ENCODE assay signal across 19 cellular contexts in genomic region chr6:42117843-42118161, GRCh38. TPM values are rescaled to one million over a fixed set of nuclear protein-coding genes. Genes with fewer than 3 reads are reported as not detected.
A peak's percentile ranks its signal among the peaks of the same experiment; 100 is the strongest.
DNase-seq lines count a peak whose midpoint lies in the region; ATAC-seq and TF ChIP-seq lines count a peak whose summit lies in the region.
"Had no signal": no experiment of that assay in that cellular context is flagged by ENCODE, and none has a peak within 500 bp of the region (broad histone marks: within the 10 kb centered on the region; RNA-seq: fewer than 3 reads in every experiment).

No MANE protein-coding gene starts in this region.

- no peaks in the 10 kb centered on the region for H3K36me3 ChIP-seq in left ventricle myocardium inferior
- H3K36me3 ChIP-seq in hepatocyte (replicated peaks; ENCODE audit: insufficient read depth, low read depth), result no peaks in the 10 kb centered on the region
- no peaks in the 10 kb centered on the region for H3K36me3 ChIP-seq in parathyroid adenoma (ENCODE audit: control insufficient read depth, insufficient read depth, low read length)

- H4K20me1 ChIP-seq in hepatocyte (ENCODE audit: insufficient read depth, poor library complexity, severe bottlenecking), result no peaks in the 10 kb centered on the region

- H3K27me3 Mint-ChIP-seq in activated CD4-positive, alpha-beta T cell treated with anti-CD3 and anti-CD28 coated beads, Interleukin-2, amount 10 ng/mL, durations not matched to agents 24 days and 14 days, result peaks cover 9% of the 10 kb centered on the region

- H3K79me2 ChIP-seq in hepatocyte (peaks cover 18% of the 10 kb centered on the region), parathyroid adenoma (no peaks in the 10 kb centered on the region)

- DNase-seq in left ventricle myocardium inferior, result no peak
- DNase-seq in Right ventricle myocardium inferior (ENCODE audit: missing footprints), result no peak
- no peak for DNase-seq in hepatocyte (ENCODE audit: low spot score)
- no peak for DNase-seq in activated CD4-positive, alpha-beta T cell treated with anti-CD3 and anti-CD28 coated beads, Interleukin-2, amount 10 ng/mL, durations not matched to agents 24 days and 14 days
- DNase-seq in substantia nigra (lab: John Stamatoyannopoulos, UW), result no peak
- DNase-seq: activated CD4-positive, alpha-beta memory T cell treated with anti-CD3 and anti-CD28 coated beads, Interleukin-2, amount 10 ng/mL, durations not matched to agents 7 days and 5 days; activated T-cell treated with anti-CD3 and anti-CD28 coated beads, Interleukin-2, amount 50 U/mL, for 4 hours; NCI-H1694; stimulated activated CD4-positive, alpha-beta T cell treated with anti-CD3 and anti-CD28 coated beads, Interleukin-4, amount 100 ng/mL, for 1 hour; T-helper 1 cell had no signal

- H3K27ac Mint-ChIP-seq in activated CD4-positive, alpha-beta T cell treated with anti-CD3 and anti-CD28 coated beads, Interleukin-2, amount 10 ng/mL, durations not matched to agents 24 days and 14 days, result no peak overlapping the region
- H3K27ac Mint-ChIP-seq: activated CD4-positive, alpha-beta memory T cell treated with anti-CD3 and anti-CD28 coated beads, Interleukin-2, amount 10 ng/mL, durations not matched to agents 7 days and 5 days; CD14-positive monocyte; mesothelial cell of epicardium had no signal

- H3K9me3 Mint-ChIP-seq in activated CD4-positive, alpha-beta T cell treated with anti-CD3 and anti-CD28 coated beads, Interleukin-2, amount 10 ng/mL, durations not matched to agents 24 days and 14 days, result no peaks in the 10 kb centered on the region
- H3K9me3 Mint-ChIP-seq: activated CD4-positive, alpha-beta memory T cell treated with anti-CD3 and anti-CD28 coated beads, Interleukin-2, amount 10 ng/mL, durations not matched to agents 7 days and 5 days; activated naive CD4-positive, alpha-beta T cell treated with anti-CD3 and anti-CD28 coated beads, Interleukin-2, amount 50 U/mL, for 72 hours; activated T-cell treated with anti-CD3 and anti-CD28 coated beads, Interleukin-2, amount 50 U/mL, for 4 hours; brain; CD14-positive monocyte; mesothelial cell of epicardium had no signal

- H3K4me1 ChIP-seq in left ventricle myocardium inferior (peaks cover 19% of the 10 kb centered on the region), hepatocyte (ENCODE audit: insufficient read depth) (peaks cover 31% of the 10 kb centered on the region), parathyroid adenoma (no peaks in the 10 kb centered on the region)

- H2AFZ ChIP-seq in hepatocyte, result no peak overlapping the region
- H2AFZ ChIP-seq in parathyroid adenoma, result peak overlapping the region; percentile 52

- 62% methylated on average over 3 of the region's 3 CpGs for WGBS in hepatocyte (ENCODE audit: low lambda C conversion rate, missing lambda C conversion rate)

- H3K4me1 Mint-ChIP-seq in activated CD4-positive, alpha-beta T cell treated with anti-CD3 and anti-CD28 coated beads, Interleukin-2, amount 10 ng/mL, durations not matched to agents 24 days and 14 days, result no peaks in the 10 kb centered on the region
- H3K4me1 Mint-ChIP-seq: activated CD4-positive, alpha-beta memory T cell treated with anti-CD3 and anti-CD28 coated beads, Interleukin-2, amount 10 ng/mL, durations not matched to agents 7 days and 5 days; brain; CD14-positive monocyte had no signal

- no peak overlapping the region for H3K4me3 Mint-ChIP-seq in activated CD4-positive, alpha-beta T cell treated with anti-CD3 and anti-CD28 coated beads, Interleukin-2, amount 10 ng/mL, durations not matched to agents 24 days and 14 days
- H3K4me3 Mint-ChIP-seq: activated CD4-positive, alpha-beta memory T cell treated with anti-CD3 and anti-CD28 coated beads, Interleukin-2, amount 10 ng/mL, durations not matched to agents 7 days and 5 days; activated T-cell treated with anti-CD3 and anti-CD28 coated beads, Interleukin-2, amount 50 U/mL, for 4 hours; brain; CD14-positive monocyte; mesothelial cell of epicardium had no signal

- peak overlapping the region; percentile 83 for H3K27ac ChIP-seq in left ventricle myocardium inferior (replicated peaks)
- peak overlapping the region; percentile 90 for H3K27ac ChIP-seq in hepatocyte
- peak overlapping the region; percentile 20 for H3K27ac ChIP-seq in parathyroid adenoma
- no peak overlapping the region for H3K27ac ChIP-seq in substantia nigra (ENCODE audit: low read depth, low read length, poor library complexity, severe bottlenecking)

- no peaks in the 10 kb centered on the region for H3K27me3 ChIP-seq in left ventricle myocardium inferior (ENCODE audit: low read depth)
- H3K27me3 ChIP-seq in hepatocyte, result no peaks in the 10 kb centered on the region
- no peaks in the 10 kb centered on the region for H3K27me3 ChIP-seq in parathyroid adenoma (ENCODE audit: control insufficient read depth, insufficient read depth, low read length)

- no peaks in the 10 kb centered on the region for H3K9me3 ChIP-seq in left ventricle myocardium inferior (replicated peaks)
- H3K9me3 ChIP-seq in hepatocyte (ENCODE audit: low read depth), result no peaks in the 10 kb centered on the region
- H3K9me3 ChIP-seq in parathyroid adenoma (ENCODE audit: control insufficient read depth, low read length), result no peaks in the 10 kb centered on the region

- no peak overlapping the region for H3K9ac ChIP-seq in parathyroid adenoma

- H3K36me3 Mint-ChIP-seq in activated CD4-positive, alpha-beta T cell treated with anti-CD3 and anti-CD28 coated beads, Interleukin-2, amount 10 ng/mL, durations not matched to agents 24 days and 14 days (ENCODE audit: low read depth), result no peaks in the 10 kb centered on the region
- H3K36me3 Mint-ChIP-seq: activated naive CD4-positive, alpha-beta T cell treated with anti-CD3 and anti-CD28 coated beads, Interleukin-2, amount 50 U/mL, for 72 hours; brain; CD14-positive monocyte had no signal

- no peaks in the 10 kb centered on the region for H3K9me2 ChIP-seq in hepatocyte (replicated peaks; ENCODE audit: insufficient read depth)

- ATAC-seq in Right ventricle myocardium inferior (no peak), GM18502 (IDR thresholded peaks at IDR 0.05; ENCODE audit: poor library complexity, unreplicated experiment) (no peak), HG03432 (IDR thresholded peaks at IDR 0.05; ENCODE audit: unreplicated experiment) (no peak)
- ATAC-seq: activated naive CD4-positive, alpha-beta T cell treated with anti-CD3 and anti-CD28 coated beads, Interleukin-2, amount 50 U/mL, for 72 hours; activated T-cell treated with anti-CD3 and anti-CD28 coated beads, Interleukin-2, amount 50 U/mL, for 4 hours had no signal

- H3K4me3 ChIP-seq in left ventricle myocardium inferior (no peak overlapping the region), hepatocyte (no peak overlapping the region), parathyroid adenoma (ENCODE audit: low read depth, low read length) (no peak overlapping the region)

- H3K4me2 ChIP-seq in hepatocyte (peak overlapping the region; percentile 58), parathyroid adenoma (ENCODE audit: low read length) (no peak overlapping the region)

- no peak for TF ChIP-seq CTCF in left ventricle myocardium inferior (IDR thresholded peaks at IDR 0.05; ENCODE audit: borderline replicate concordance)
- TF ChIP-seq CTCF in hepatocyte (IDR thresholded peaks at IDR 0.05; ENCODE audit: poor library complexity), result no peak
- TF ChIP-seq CTCF in parathyroid adenoma (IDR thresholded peaks at IDR 0.05), result no peak

- intact Hi-C loops in left ventricle myocardium inferior (cut with micrococcal nuclease) (no loop called here), Right ventricle myocardium inferior (cut with DNase I) (no loop called here)
- intact Hi-C loops in activated CD4-positive, alpha-beta T cell treated with anti-CD3 and anti-CD28 coated beads, Interleukin-2, amount 10 ng/mL, durations not matched to agents 24 days and 14 days (cut with micrococcal nuclease), result no loop called here

RNA-seq across cellular contexts. Expression of gene C6orf132, which starts 24.6 kb away (rescaled TPM):
- total RNA-seq in left ventricle myocardium inferior (1.4 TPM), Right ventricle myocardium inferior (2.0 TPM), hepatocyte (11.6 and 12.5 TPM in 2 replicates)
- 9.4 and 10.5 TPM in 2 replicates for polyA plus RNA-seq in hepatocyte
- 0.21 and 0.40 TPM in 2 replicates for total RNA-seq in activated CD4-positive, alpha-beta T cell treated with anti-CD3 and anti-CD28 coated beads, Interleukin-2, amount 10 ng/mL, durations not matched to agents 24 days and 14 days
- total RNA-seq: H4 had no signal
- polyA plus RNA-seq: CD14-positive monocyte had no signal

RNA-seq across cellular contexts. Expression of gene GUCA1A, which starts 55.4 kb away (rescaled TPM):
- total RNA-seq in left ventricle myocardium inferior (not detected), Right ventricle myocardium inferior (not detected), hepatocyte (0.43 and 0.92 TPM in 2 replicates)
- 0.75 and 3.1 TPM in 2 replicates for polyA plus RNA-seq in hepatocyte
- total RNA-seq in activated CD4-positive, alpha-beta T cell treated with anti-CD3 and anti-CD28 coated beads, Interleukin-2, amount 10 ng/mL, durations not matched to agents 24 days and 14 days, result not detected in 2 replicates
- total RNA-seq: A673; activated CD4-positive, alpha-beta memory T cell treated with anti-CD3 and anti-CD28 coated beads, Interleukin-2, amount 10 ng/mL, durations not matched to agents 7 days and 5 days; activated T-cell treated with anti-CD3 and anti-CD28 coated beads, Interleukin-2, amount 50 U/mL, for 4 hours; H4 had no signal
- polyA plus RNA-seq: CD14-positive monocyte had no signal
